1 cellular context compared by ENCODE assay signal in the genomic region with DNA sequence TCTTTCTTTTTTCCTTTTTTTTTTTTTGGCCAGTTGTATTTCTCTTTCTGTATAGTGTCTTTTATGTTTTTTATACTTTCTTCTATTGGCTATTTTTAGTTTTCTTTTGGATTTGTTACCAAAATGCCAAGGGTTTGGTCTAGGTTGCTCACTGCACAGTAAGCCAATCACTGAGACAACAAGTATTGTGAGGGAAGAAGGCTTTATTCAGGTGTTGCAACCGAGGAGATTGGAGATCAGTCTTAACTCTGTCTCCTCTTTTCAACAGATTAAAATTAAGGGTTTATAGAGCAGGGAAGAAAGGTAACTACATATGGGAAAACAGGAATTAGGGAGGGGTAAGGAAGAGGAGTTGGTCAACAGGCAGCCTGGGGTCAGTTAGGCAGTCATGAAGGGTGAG.
TF ChIP-seq lines count a peak whose summit lies in the region.

No MANE protein-coding gene starts in this region.

TF ChIP-seq in HepG2, 621 proteins besides CTCF, POLR2A, EP300 and RAD21:
- TF ChIP-seq ZNF124 (CRISPR knock-in tag; IDR thresholded peaks at IDR 0.05) (peak; percentile 99), ZNF253 (CRISPR knock-in tag; IDR thresholded peaks at IDR 0.05; ENCODE audit: borderline replicate concordance) (no peak), ZNF672 (CRISPR knock-in tag; IDR thresholded peaks at IDR 0.05) (no peak)
